8 cellular contexts compared by ENCODE assay signal in genomic region chr6:34757687-34758274, GRCh38. TPM values are rescaled to one million over a fixed set of nuclear protein-coding genes. Genes with fewer than 3 reads are reported as not detected.
A peak's percentile ranks its signal among the peaks of the same experiment; 100 is the strongest.
DNase-seq lines count a peak whose midpoint lies in the region; ATAC-seq, FAIRE-seq and TF ChIP-seq lines count a peak whose summit lies in the region.

No MANE protein-coding gene starts in this region.

- WGBS in GM12878 (ENCODE audit: insufficient coverage, insufficient replicate concordance, low lambda C conversion rate, missing lambda C conversion rate), result 10% methylated on average over 11 of the region's 11 CpGs

- no peak for TF ChIP-seq EP300 in GM12878 (IDR thresholded peaks at IDR 0.05; ENCODE audit: borderline replicate concordance in 1 of 2, control insufficient read depth in 1 of 2, low read depth in 2 of 2, low read length in 2 of 2)

- RAD21 ChIA-PET in GM12878 (lab: Charles Lee; ENCODE audit: unreplicated experiment), result interaction anchor here (1.0 to 2.0 kb wide), 8 partner anchors 15 to 131 kb away, joined by 3 to 12 read pairs (median 8); partner anchors contain the start of genes ANKS1A and BLTP3A

- peak overlapping the region; percentile 90 for H2AFZ ChIP-seq in GM12878 (ENCODE audit: control insufficient read depth, low read depth, low read length)

- TF ChIP-seq CTCF in HEK293 (tag by site-specific recombination; IDR thresholded peaks at IDR 0.05), result no peak
- no peak for TF ChIP-seq CTCF in GM12878 (IDR thresholded peaks at IDR 0.05 in 2 of 3, conservative IDR thresholded peaks at IDR 0.05 in 1 of 3; ENCODE audit: control insufficient read depth in 2 of 3, extremely low read depth in 1 of 3, insufficient read depth in 1 of 3, low read depth in 3 of 3, low read length in 3 of 3)
- TF ChIP-seq CTCF in kidney epithelial cell (IDR thresholded peaks at IDR 0.05; ENCODE audit: insufficient read depth, low read length, poor library complexity, severe bottlenecking), result no peak

- H3K4me2 ChIP-seq in GM12878 (ENCODE audit: control insufficient read depth, insufficient read depth), result peak overlapping the region; percentile 76

- TF ChIP-seq RAD21 in GM12878 (IDR thresholded peaks at IDR 0.05; ENCODE audit: insufficient read depth, low read depth, low read length), result no peak

- H3K4me1 ChIP-seq in HEK293 (ENCODE audit: control insufficient read depth, insufficient read depth, low read length) (no peaks in the 10 kb centered on the region), GM12878 (ENCODE audit: control insufficient read depth, insufficient read depth, low read length) (0 out of 2 replicates have a peak, but pooled peaks cover 5% of the 10 kb centered on the region)

- in situ Hi-C loops in GM12878 (cut with MboI), result no loop called here

- ATAC-seq in GM12878, result no peak
- ATAC-seq in GM19351 (IDR thresholded peaks at IDR 0.05; ENCODE audit: unreplicated experiment), result no peak
- no peak for ATAC-seq in HG03354 (IDR thresholded peaks at IDR 0.05; ENCODE audit: poor library complexity, severe bottlenecking, unreplicated experiment)

- no peak for DNase-seq in GM12878 (ENCODE audit: low read depth, low spot score)
- no peak for DNase-seq in kidney epithelial cell (ENCODE audit: low read depth)
- DNase-seq in SHP77 treated with DMSO at 0.1 percent for 48 hours (lab: John Stamatoyannopoulos, UW), result no peak
- DNase-seq in NCI-H774 (lab: John Stamatoyannopoulos, UW), result no peak

- no peaks in the 10 kb centered on the region for H4K20me1 ChIP-seq in GM12878 (ENCODE audit: control insufficient read depth, insufficient read depth)

- BruUV-seq in GM12878 (replicated peaks; lab: Mats Ljungman, UMichigan), result TSS peak; percentile 92

- peak overlapping the region; percentile 93 for H3K9ac ChIP-seq in GM12878 (ENCODE audit: control insufficient read depth, insufficient read depth, low read length)

- POLR2A ChIA-PET in HEK293 (lab: Yijun Ruan, JAX), result interaction anchor here (0.6 to 1.7 kb wide), 17 partner anchors 9 to 332 kb away, joined by 3 to 17 read pairs (median 5); partner anchors contain the start of genes ANKS1A, BLTP3A, ILRUN and RPS10
- POLR2A ChIA-PET in GM12878 (lab: Charles Lee), result interaction anchor here (0.6 to 1.7 kb wide), 7 partner anchors 62 to 131 kb away, joined by 3 to 7 read pairs (median 4); partner anchors contain the start of genes ILRUN and TAF11

- no peaks in the 10 kb centered on the region for H3K27me3 ChIP-seq in GM12878 (replicated peaks in 1 of 2; ENCODE audit: control insufficient read depth in 2 of 2, insufficient read depth in 2 of 2, low read length in 1 of 2)
- H3K27me3 ChIP-seq in kidney epithelial cell (ENCODE audit: control insufficient read depth, insufficient read depth, low read length), result no peaks in the 10 kb centered on the region

- CTCF ChIA-PET in HEK293 (lab: Yijun Ruan, JAX) (interaction anchor here (0.6 to 2.5 kb wide), 7 partner anchors 9 to 382 kb away, joined by 3 to 11 read pairs (median 4); no protein-coding TSS in a partner anchor), GM12878 (lab: Yijun Ruan, JAX) (interaction anchor here (0.6 to 2.0 kb wide), 8 partner anchors 8 to 448 kb away, joined by 3 to 8 read pairs (median 3); partner anchors contain the start of gene BLTP3A)

- no peak for FAIRE-seq in GM12878 (lab: Jason Lieb, UNC)

- H3K27ac ChIP-seq in HEK293 (ENCODE audit: extremely low read depth, low read depth, low read length) (peak overlapping the region; percentile 72), GM12878 (ENCODE audit: control insufficient read depth, insufficient read depth) (peak overlapping the region; percentile 86), temporal lobe (ENCODE audit: low read depth, low read length) (peak overlapping the region; percentile 47)

- H3K36me3 ChIP-seq in HEK293 (ENCODE audit: control insufficient read depth in 2 of 2, insufficient read depth in 1 of 2, low read length in 2 of 2) (peaks cover 32 to 35% of the 10 kb centered on the region in 2 experiments), GM12878 (ENCODE audit: control insufficient read depth in 2 of 2, insufficient read depth in 2 of 2, low read length in 1 of 2) (peaks cover 0 to 3% of the 10 kb centered on the region in 2 experiments; a peak in 1 of 4 replicates), kidney epithelial cell (ENCODE audit: control insufficient read depth, insufficient read depth, low read length) (no peaks in the 10 kb centered on the region)

- H3K9me3 ChIP-seq in HEK293 (ENCODE audit: control insufficient read depth, insufficient read depth, low read depth, low read length) (no peaks in the 10 kb centered on the region), GM12878 (replicated peaks; ENCODE audit: control insufficient read depth, insufficient read depth, low read length) (no peaks in the 10 kb centered on the region; the same call in 2 of the 3 replicates)

- intact Hi-C loops in GM12878 (cut with micrococcal nuclease; ENCODE audit: unreplicated experiment), result loop anchor here (2.0 to 5.0 kb wide), 3 partner anchors 60 to 119 kb away; partner anchors contain the start of gene ILRUN

- TF ChIP-seq POLR2A in GM12878 (IDR thresholded peaks at IDR 0.05; ENCODE audit: low read depth, low read length), result no peak

- H3K79me2 ChIP-seq in GM12878 (ENCODE audit: control insufficient read depth, insufficient read depth, low read length), result peaks cover 35% of the 10 kb centered on the region

- SMC1A ChIA-PET in GM12878 (lab: Charles Lee; ENCODE audit: uncharacterized antibody, unreplicated experiment), result interaction anchor here (0.9 to 3.2 kb wide), 11 partner anchors 27 to 297 kb away, joined by 3 to 9 read pairs (median 4); partner anchors contain the start of genes ANKS1A and TAF11

- H3K4me3 ChIP-seq in HEK293 (ENCODE audit: low read depth, low read length), result peak overlapping the region; percentile 97
- H3K4me3 ChIP-seq in GM12878, result peak overlapping the region; percentile 91
- peak overlapping the region; percentile 81 for H3K4me3 ChIP-seq in kidney epithelial cell (ENCODE audit: low read depth, low read length)

TF ChIP-seq in HEK293, 187 proteins besides CTCF, POLR2A, EP300 and RAD21 (continues in another document):
- peak; percentile 12; the same call in 1 of the 2 replicates for TF ChIP-seq ZBTB20 (tag by site-specific recombination; IDR thresholded peaks at IDR 0.05)
- TF ChIP-seq KLF7 (tag by site-specific recombination; IDR thresholded peaks at IDR 0.05; ENCODE audit: borderline replicate concordance), result 0 out of 2 replicates have a peak, but pooled peaks have one; percentile 33

TF ChIP-seq in GM12878, 131 proteins besides CTCF, POLR2A, EP300 and RAD21 (continues in another document):
- TF ChIP-seq GABPA (IDR thresholded peaks at IDR 0.05; ENCODE audit: low read depth) (no peak), YY1 (IDR thresholded peaks at IDR 0.05; ENCODE audit: low read depth, low read length) (0 out of 2 replicates have a peak, but pooled peaks have one; percentile 1), EZH2 (IDR thresholded peaks at IDR 0.05; ENCODE audit: borderline replicate concordance, control insufficient read depth, low read depth, low read length) (no peak)

RNA-seq across cellular contexts. Expression of gene SNRPC, which starts 0.5 kb away (rescaled TPM):
- total RNA-seq in GM12878 (2013; cell fraction: nucleolus; rRNA removed), result 25.1 and 28.1 TPM in 2 replicates
- total RNA-seq in GM12878 (2014; rRNA removed), result 258 and 298 TPM in 2 replicates
- total RNA-seq in GM12878 (2014; rRNA removed; fragmentation: Illumina TruSeq; extraction: Trizol), result 233 and 249 TPM in 2 replicates
- total RNA-seq in GM12878 (2021), result 180 and 196 TPM in 2 replicates
- polyA plus RNA-seq in GM12878 (2011; ENCODE audit: low read depth), result 178 TPM
- polyA plus RNA-seq in GM12878 (2011; rRNA removed), result 245 and 260 TPM in 2 replicates
- polyA plus RNA-seq in GM12878 (2011; cell fraction: cytosol; rRNA removed), result 407 and 419 TPM in 2 replicates
- polyA plus RNA-seq in GM12878 (2011; cell fraction: nucleus; rRNA removed), result 129 and 183 TPM in 2 replicates
- 131 and 149 TPM in 2 replicates for polyA plus RNA-seq in GM12878 (2012)
- polyA plus RNA-seq in GM12878 (2014; fragmentation: Illumina TruSeq; extraction: Trizol), result 258 and 370 TPM in 2 replicates
- 100 to 1,000 TPM; 346 to 376 TPM for polyA plus RNA-seq in GM12878 (2014; fragmentation: Nextera tagmentation; extraction: Ambion mirVana)
- polyA plus RNA-seq in GM12878 (2014; rRNA removed), result 368 and 428 TPM in 2 replicates
- polyA plus RNA-seq in GM12878 (2016; fragmentation: Nextera tagmentation; extraction: Ambion mirVana), result 100 to 1,000 TPM; 529 to 565 TPM
- 75.7 and 92.1 TPM in 2 replicates for polyA minus RNA-seq in GM12878 (2011; rRNA and poly(A)+ RNA removed)
- polyA minus RNA-seq in GM12878 (2011; cell fraction: cytosol; rRNA and poly(A)+ RNA removed), result 37.6 and 41.8 TPM in 2 replicates
- 15.1 and 21.1 TPM in 2 replicates for polyA minus RNA-seq in GM12878 (2011; cell fraction: nucleus; rRNA and poly(A)+ RNA removed)
- total RNA-seq in kidney epithelial cell, result 128 and 150 TPM in 2 replicates
- 22.4 TPM for total RNA-seq in temporal lobe

RNA-seq across cellular contexts. Expression of gene BLTP3A, which starts 34.1 kb away (rescaled TPM):
- total RNA-seq in GM12878 (2013; cell fraction: nucleolus; rRNA removed), result 23.4 and 23.8 TPM in 2 replicates
- total RNA-seq in GM12878 (2014; rRNA removed), result 9.1 and 10.6 TPM in 2 replicates
- 10.4 and 10.5 TPM in 2 replicates for total RNA-seq in GM12878 (2014; rRNA removed; fragmentation: Illumina TruSeq; extraction: Trizol)
- 15.1 and 16.7 TPM in 2 replicates for total RNA-seq in GM12878 (2021)
- polyA plus RNA-seq in GM12878 (2011; ENCODE audit: low read depth), result 4.1 TPM
- polyA plus RNA-seq in GM12878 (2011; rRNA removed), result 12.7 and 13.5 TPM in 2 replicates
- 13.1 and 13.4 TPM in 2 replicates for polyA plus RNA-seq in GM12878 (2011; cell fraction: cytosol; rRNA removed)
- polyA plus RNA-seq in GM12878 (2011; cell fraction: nucleus; rRNA removed), result 7.4 and 8.0 TPM in 2 replicates
- 5.9 and 6.2 TPM in 2 replicates for polyA plus RNA-seq in GM12878 (2012)
- polyA plus RNA-seq in GM12878 (2014; fragmentation: Illumina TruSeq; extraction: Trizol), result 14.3 TPM in 2 replicates
- polyA plus RNA-seq in GM12878 (2014; fragmentation: Nextera tagmentation; extraction: Ambion mirVana), result 1 to 10 TPM; 2.7 to 2.8 TPM
- 9.3 and 9.8 TPM in 2 replicates for polyA plus RNA-seq in GM12878 (2014; rRNA removed)
- polyA plus RNA-seq in GM12878 (2016; fragmentation: Nextera tagmentation; extraction: Ambion mirVana), result 1 to 10 TPM; 8.3 to 8.4 TPM
- polyA minus RNA-seq in GM12878 (2011; rRNA and poly(A)+ RNA removed), result 30.1 and 34.2 TPM in 2 replicates
- 10.4 and 11.0 TPM in 2 replicates for polyA minus RNA-seq in GM12878 (2011; cell fraction: cytosol; rRNA and poly(A)+ RNA removed)
- polyA minus RNA-seq in GM12878 (2011; cell fraction: nucleus; rRNA and poly(A)+ RNA removed), result 6.2 and 10.6 TPM in 2 replicates
- total RNA-seq in kidney epithelial cell, result 17.0 and 19.2 TPM in 2 replicates
- 6.1 TPM for total RNA-seq in temporal lobe

Comparison
In these comparisons a context has a peak if more than half of its experiments do, and no peak if none do; other contexts are left out.
1. Of the 9 proteins assayed by ChIP-seq in both HEK293 and GM12878: peak only in HEK293: none; only in GM12878: YY1; in both: none; in neither: 8.